In genomic region chr3:45693941-45694521, GRCh38 we compare ENCODE assay signal across 9 cellular contexts. TPM values are rescaled to one million over a fixed set of nuclear protein-coding genes. Genes with fewer than 3 reads are reported as not detected.
DNase-seq lines count a peak whose midpoint lies in the region; ATAC-seq lines count a peak whose summit lies in the region.
"Had no signal": no experiment of that assay in that cellular context is flagged by ENCODE, and none has a peak within 500 bp of the region (broad histone marks: within the 10 kb centered on the region; RNA-seq: fewer than 3 reads in every experiment).

No MANE protein-coding gene starts in this region.

- H3K27me3 Mint-ChIP-seq in stimulated activated naive B cell treated with anti-CD40 and anti-IgM and Interleukin-4, amounts not matched to agents 10 μg/mL and 1 μg/mL and 100 μg/mL, for 72 hours: peaks cover 2% of the 10 kb centered on the region in 2 donors

- peak; percentile 47 for DNase-seq in activated naive CD4-positive, alpha-beta T cell treated with Interleukin-2 at 50 U/mL for 16 hours
- DNase-seq in activated naive CD4-positive, alpha-beta T cell treated with anti-CD3 and anti-CD28 coated beads, Interleukin-2, amount 50 U/mL, for 16 hours: no peak
- peak; percentile 80 for DNase-seq in SK-MEL-5 (ENCODE audit: low read depth, low spot score)
- DNase-seq in central memory CD4-positive, alpha-beta T cell: peak; percentile 81
- no peak for DNase-seq in stimulated activated naive B cell treated with anti-CD40 and anti-IgM and Interleukin-4, amounts not matched to agents 10 μg/mL and 1 μg/mL and 100 μg/mL, for 72 hours
- no peak for DNase-seq in C1 segment of cervical spinal cord (lab: John Stamatoyannopoulos, UW)
- no peak for DNase-seq in MG63
- DNase-seq: NCI-H510A treated with DMSO at 0.1 percent for 48 hours had no signal

- H3K36me3 ChIP-seq in MG63: peaks cover 8% of the 10 kb centered on the region; the same call in 1 of the 2 replicates

- no peaks in the 10 kb centered on the region for H3K27me3 ChIP-seq in MG63

- H3K36me3 Mint-ChIP-seq in stimulated activated naive B cell treated with anti-CD40 and anti-IgM and Interleukin-4, amounts not matched to agents 10 μg/mL and 1 μg/mL and 100 μg/mL, for 72 hours: peaks cover 31 to 43% of the 10 kb centered on the region in 2 donors

- H3K4me1 Mint-ChIP-seq in stimulated activated naive B cell treated with anti-CD40 and anti-IgM and Interleukin-4, amounts not matched to agents 10 μg/mL and 1 μg/mL and 100 μg/mL, for 72 hours: peaks cover 43 to 66% of the 10 kb centered on the region in 2 donors

- H3K4me3 ChIP-seq in MG63: no peak overlapping the region

- no peaks in the 10 kb centered on the region for H3K9me3 ChIP-seq in MG63

- H3K4me3 Mint-ChIP-seq in stimulated activated naive B cell treated with anti-CD40 and anti-IgM and Interleukin-4, amounts not matched to agents 10 μg/mL and 1 μg/mL and 100 μg/mL, for 72 hours: peak overlapping the region; percentile 50 to 62

- peak overlapping the region; percentile 79 for H3K27ac Mint-ChIP-seq in stimulated activated naive B cell treated with anti-CD40 and anti-IgM and Interleukin-4, amounts not matched to agents 10 μg/mL and 1 μg/mL and 100 μg/mL, for 72 hours

- in situ Hi-C loops in SK-MEL-5 (cut with HindIII; ENCODE audit: low pct_unique_long_range_greater_than_20kb, low sequenced_read_pairs): no loop called here

- H3K9me3 Mint-ChIP-seq in stimulated activated naive B cell treated with anti-CD40 and anti-IgM and Interleukin-4, amounts not matched to agents 10 μg/mL and 1 μg/mL and 100 μg/mL, for 72 hours: peaks cover 0 to under 1% of the 10 kb centered on the region in 2 donors

- ATAC-seq in stimulated activated naive B cell treated with anti-CD40 and anti-IgM and Interleukin-4, amounts not matched to agents 10 μg/mL and 1 μg/mL and 100 μg/mL, for 72 hours (replicated peaks): peak; percentile 33 to 53
- ATAC-seq in GM21447 (IDR thresholded peaks at IDR 0.05; ENCODE audit: unreplicated experiment): no peak

RNA-seq across cellular contexts. Expression of gene SACM1L, which starts 4.8 kb away (rescaled TPM):
- total RNA-seq in SK-MEL-5 (2014; rRNA removed; shearing (Covaris generic)): 64.8 and 70.7 TPM in 2 replicates
- 36.2 and 53.0 TPM in 2 replicates for polyA plus RNA-seq in SK-MEL-5 (2015; cell fraction: cytosol; rRNA removed)
- polyA plus RNA-seq in SK-MEL-5 (2015; cell fraction: nucleus; rRNA removed): 151 and 170 TPM in 2 replicates
- 7.7 and 50.2 TPM in 2 replicates for total RNA-seq in MG63 (2014; rRNA removed; shearing (Covaris generic); ENCODE audit: low replicate concordance)

Comparison
In these comparisons a context has a peak if more than half of its experiments do, and no peak if none do; other contexts are left out.
1. DNase-seq: peak in activated naive CD4-positive, alpha-beta T cell treated with Interleukin-2 at 50 U/mL for 16 hours (single experiment), SK-MEL-5 (single experiment) and central memory CD4-positive, alpha-beta T cell (single experiment); none in activated naive CD4-positive, alpha-beta T cell treated with anti-CD3 and anti-CD28 coated beads, Interleukin-2, amount 50 U/mL, for 16 hours (single experiment), stimulated activated naive B cell treated with anti-CD40 and anti-IgM and Interleukin-4, amounts not matched to agents 10 μg/mL and 1 μg/mL and 100 μg/mL, for 72 hours (single experiment), C1 segment of cervical spinal cord (0 of 14) and MG63 (single experiment).